ENCODE assay signal across 12 cellular contexts in the genomic region with DNA sequence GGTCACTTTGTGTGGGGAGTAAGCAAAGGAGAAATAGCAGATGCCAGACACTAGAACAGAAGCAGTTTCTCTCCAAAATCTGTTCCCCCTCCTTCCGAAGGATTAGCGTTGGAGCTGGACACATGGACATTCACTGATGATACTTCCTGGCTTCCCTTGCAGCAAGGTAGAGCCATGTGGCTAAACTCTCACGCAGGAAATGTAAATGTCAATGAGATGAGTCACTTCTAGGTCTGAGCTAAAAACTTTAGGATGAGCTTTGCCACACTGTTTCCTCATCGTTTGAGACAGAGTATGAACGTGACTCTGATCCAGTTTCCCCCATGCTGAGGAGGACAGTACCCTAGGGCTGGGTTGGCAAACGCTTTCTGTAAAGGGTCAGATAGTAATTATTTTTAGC. TPM values are rescaled to one million over a fixed set of nuclear protein-coding genes. Genes with fewer than 3 reads are reported as not detected.
DNase-seq lines count a peak whose midpoint lies in the region; TF ChIP-seq lines count a peak whose summit lies in the region.
"Had no signal": no experiment of that assay in that cellular context is flagged by ENCODE, and none has a peak within 500 bp of the region (broad histone marks: within the 10 kb centered on the region; RNA-seq: fewer than 3 reads in every experiment).

No MANE protein-coding gene starts in this region.

- H3K27me3 ChIP-seq in MG63 (no peaks in the 10 kb centered on the region), sigmoid colon (no peaks in the 10 kb centered on the region)

- TF ChIP-seq EP300 in sigmoid colon (IDR thresholded peaks at IDR 0.05), result no peak

- H3K4me3 ChIP-seq in MG63 (no peak overlapping the region), cardiac fibroblast (replicated peaks in 1 of 2; ENCODE audit: low read depth in 2 of 2, low read length in 2 of 2) (no peak overlapping the region), sigmoid colon (no peak overlapping the region)
- H3K4me3 ChIP-seq: suprapubic skin had no signal

- H3K4me1 ChIP-seq in sigmoid colon, result peaks cover 0 to 56% (median 25%) of the 10 kb centered on the region in 4 donors

- no peak for TF ChIP-seq POLR2A in sigmoid colon (IDR thresholded peaks at IDR 0.05)

- H3K27ac ChIP-seq in sigmoid colon, result peak overlapping the region in 3 of 4 donors; percentile 14 to 64 (median 48)
- H3K27ac ChIP-seq: suprapubic skin had no signal

- DNase-seq in GM04504 (ENCODE audit: low read depth) (peak; percentile 18), MG63 (peak; percentile 6), cardiac fibroblast (ENCODE audit: low read depth in 2 of 2) (peak; percentile 4 to 60), sigmoid colon (no peak), NCI-H510A treated with DMSO at 0.1 percent for 48 hours (lab: John Stamatoyannopoulos, UW) (no peak), KG1 (lab: John Stamatoyannopoulos, UW) (no peak), NCI-H2171 treated with DMSO at 0.1 percent for 48 hours (lab: John Stamatoyannopoulos, UW) (no peak)
- DNase-seq: aorta; NCI-H187 treated with DMSO at 0.1 percent for 48 hours; posterior cingulate gyrus; stimulated activated CD4-positive, alpha-beta T cell treated with anti-CD3 and anti-CD28 coated beads, Interleukin-4, amount 100 ng/mL, for 4 hours had no signal

- H3K9me3 ChIP-seq in MG63 (no peaks in the 10 kb centered on the region), sigmoid colon (no peaks in the 10 kb centered on the region)

- no peaks in the 10 kb centered on the region for H3K36me3 ChIP-seq in MG63
- H3K36me3 ChIP-seq in sigmoid colon, result no peaks in the 10 kb centered on the region
- H3K36me3 ChIP-seq: suprapubic skin had no signal

- intact Hi-C loops in sigmoid colon (cut with DNase I), result no loop called here

- TF ChIP-seq CTCF in cardiac fibroblast (IDR thresholded peaks at IDR 0.05; ENCODE audit: low read depth, low read length), result no peak
- TF ChIP-seq CTCF in sigmoid colon (IDR thresholded peaks at IDR 0.05), result no peak

- WGBS in sigmoid colon, 2 donors, result 79 to 81% methylated on average over 6 of the region's 6 CpGs

RNA-seq across cellular contexts. Expression of a gene that starts 5.1 kb away (rescaled TPM):
- total RNA-seq in MG63 (2014; rRNA removed; shearing (Covaris generic); ENCODE audit: low replicate concordance), result 0.79 and 1.5 TPM in 2 replicates
- total RNA-seq in sigmoid colon, result 10 to 100 TPM; 12.1 to 37.5 (median 26.0) TPM
- polyA plus RNA-seq in sigmoid colon, result 1 to 10 TPM in 1 of 3 donors, under 1 TPM in 2; 0.86 to 3.0 (median 0.92) TPM

RNA-seq across cellular contexts. Expression of a gene that starts 5.2 kb away (rescaled TPM):
- total RNA-seq in MG63 (2014; rRNA removed; shearing (Covaris generic); ENCODE audit: low replicate concordance), result not detected in 2 replicates
- total RNA-seq in sigmoid colon, result 1 to 10 TPM; 1.8 to 5.3 (median 2.6) TPM
- polyA plus RNA-seq in sigmoid colon, result under 1 TPM in 1 of 3 donors, not detected in 2; 0.41 TPM

RNA-seq across cellular contexts. Expression of a gene that starts 37.0 kb away (rescaled TPM):
- not detected in 2 replicates for total RNA-seq in MG63 (2014; rRNA removed; shearing (Covaris generic); ENCODE audit: low replicate concordance)
- total RNA-seq in sigmoid colon, result 1 to 10 TPM in 1 of 4 donors, under 1 TPM in 3; 0.33 to 6.6 (median 0.38) TPM
- polyA plus RNA-seq in sigmoid colon, result under 1 TPM in 1 of 3 donors, not detected in 2; 0.04 TPM

Comparison
In these comparisons a context has a peak if more than half of its experiments do, and no peak if none do; other contexts are left out.
1. DNase-seq: peak in GM04504 (single experiment), MG63 (single experiment) and cardiac fibroblast (2 of 2); none in sigmoid colon (single experiment), NCI-H510A treated with DMSO at 0.1 percent for 48 hours (single experiment), KG1 (single experiment) and NCI-H2171 treated with DMSO at 0.1 percent for 48 hours (single experiment).